In genomic region chr14:100428727-100429126, GRCh38 we compare ENCODE assay signal across 16 cellular contexts. TPM values are rescaled to one million over a fixed set of nuclear protein-coding genes. Genes with fewer than 3 reads are reported as not detected.
DNase-seq lines count a peak whose midpoint lies in the region; ATAC-seq and TF ChIP-seq lines count a peak whose summit lies in the region.
"Had no signal": no experiment of that assay in that cellular context is flagged by ENCODE, and none has a peak within 500 bp of the region (broad histone marks: within the 10 kb centered on the region; RNA-seq: fewer than 3 reads in every experiment).

No MANE protein-coding gene starts in this region.

- no peak overlapping the region for H3K4me3 ChIP-seq in retinal pigment epithelial cell (ENCODE audit: low read length)
- H3K4me3 ChIP-seq in effector memory CD4-positive, alpha-beta T cell (ENCODE audit: insufficient read depth, low read depth, low read length, poor library complexity, severe bottlenecking): no peak overlapping the region
- H3K4me3 ChIP-seq: left ventricle myocardium inferior, neural progenitor cell had no signal

- peak in 1 of 2 donors; percentile 34 for DNase-seq in activated T-cell treated with anti-CD3 and anti-CD28 coated beads, Interleukin-2, amount 50 U/mL, for 72 hours
- DNase-seq in activated T-cell treated with anti-CD3 and anti-CD28 coated beads, Interleukin-2, amount 50 U/mL, for 4 hours: no peak
- DNase-seq in MV-4-11 (lab: John Stamatoyannopoulos, UW) (peak; percentile 71), chondrocyte (ENCODE audit: low spot score) (no peak), retinal pigment epithelial cell (ENCODE audit: low read depth) (peak; percentile 78), RWPE1 (ENCODE audit: low spot score) (no peak), foreskin melanocyte (no peak)
- no peak for DNase-seq in effector memory CD4-positive, alpha-beta T cell
- DNase-seq: activated naive CD4-positive, alpha-beta T cell treated with anti-CD3 and anti-CD28 coated beads, Interleukin-2, amount 50 U/mL, for 16 hours; left ventricle myocardium inferior; PC-3; stimulated activated CD4-positive, alpha-beta T cell treated with anti-CD3 and anti-CD28 coated beads, Interleukin-12 subunit alpha, Interleukin-12 subunit beta, amount 100 ng/mL, for 4 hours had no signal

- H3K27ac ChIP-seq in RWPE1: no peak overlapping the region
- no peak overlapping the region for H3K27ac ChIP-seq in effector memory CD4-positive, alpha-beta T cell (ENCODE audit: insufficient read depth, low read length, poor library complexity, severe bottlenecking)
- H3K27ac ChIP-seq: left ventricle myocardium inferior, neural progenitor cell had no signal

- H3K36me3 Mint-ChIP-seq in activated T-cell treated with anti-CD3 and anti-CD28 coated beads, Interleukin-2, amount 50 U/mL, for 72 hours (ENCODE audit: insufficient read depth in 2 of 2): no peaks in the 10 kb centered on the region
- peaks cover 2% of the 10 kb centered on the region for H3K36me3 Mint-ChIP-seq in activated T-cell treated with anti-CD3 and anti-CD28 coated beads, Interleukin-2, amount 50 U/mL, for 4 hours (ENCODE audit: insufficient read depth)
- H3K36me3 Mint-ChIP-seq in chondrocyte (ENCODE audit: low read depth): peaks cover 2% of the 10 kb centered on the region
- H3K36me3 Mint-ChIP-seq: neural progenitor cell had no signal

- ATAC-seq in activated T-cell treated with anti-CD3 and anti-CD28 coated beads, Interleukin-2, amount 50 U/mL, for 72 hours (replicated peaks in 1 of 2): peak; percentile 40 to 92
- no peak for ATAC-seq in activated T-cell treated with anti-CD3 and anti-CD28 coated beads, Interleukin-2, amount 50 U/mL, for 4 hours
- ATAC-seq: PC-3 had no signal

- no peak overlapping the region for H3K4me3 Mint-ChIP-seq in activated T-cell treated with anti-CD3 and anti-CD28 coated beads, Interleukin-2, amount 50 U/mL, for 72 hours
- no peak overlapping the region for H3K4me3 Mint-ChIP-seq in activated T-cell treated with anti-CD3 and anti-CD28 coated beads, Interleukin-2, amount 50 U/mL, for 4 hours
- no peak overlapping the region for H3K4me3 Mint-ChIP-seq in chondrocyte (ENCODE audit: unreplicated experiment)
- H3K4me3 Mint-ChIP-seq: dendritic cell treated with granulocyte-macrophage colony-stimulating factor and Interleukin-4, amounts not matched to agents 40 ng/mL and 50 ng/mL, for 4 days; IgD-negative memory B cell; neural progenitor cell; type B pancreatic cell had no signal

- TF ChIP-seq CTCF in chondrocyte (IDR thresholded peaks at IDR 0.05) (no peak), retinal pigment epithelial cell (conservative IDR thresholded peaks at IDR 0.05; ENCODE audit: low read depth, low read length) (no peak), RWPE1 (conservative IDR thresholded peaks at IDR 0.05; ENCODE audit: low read depth) (no peak)

- POLR2A ChIA-PET in RWPE1 (lab: Yijun Ruan, JAX; ENCODE audit: low non-redundant PET): no interaction called here

- H3K9me3 ChIP-seq in effector memory CD4-positive, alpha-beta T cell (ENCODE audit: control insufficient read depth, low read length): no peaks in the 10 kb centered on the region
- H3K9me3 ChIP-seq: left ventricle myocardium inferior had no signal

- H3K27ac Mint-ChIP-seq in activated T-cell treated with anti-CD3 and anti-CD28 coated beads, Interleukin-2, amount 50 U/mL, for 72 hours: peak overlapping the region; percentile 66
- H3K27ac Mint-ChIP-seq in chondrocyte (ENCODE audit: unreplicated experiment): peak overlapping the region; percentile 86
- H3K27ac Mint-ChIP-seq: dendritic cell treated with granulocyte-macrophage colony-stimulating factor and Interleukin-4, amounts not matched to agents 40 ng/mL and 50 ng/mL, for 4 days; IgD-negative memory B cell; neural progenitor cell; type B pancreatic cell had no signal

- no peaks in the 10 kb centered on the region for H3K9me3 Mint-ChIP-seq in activated T-cell treated with anti-CD3 and anti-CD28 coated beads, Interleukin-2, amount 50 U/mL, for 72 hours
- no peaks in the 10 kb centered on the region for H3K9me3 Mint-ChIP-seq in activated T-cell treated with anti-CD3 and anti-CD28 coated beads, Interleukin-2, amount 50 U/mL, for 4 hours
- no peaks in the 10 kb centered on the region for H3K9me3 Mint-ChIP-seq in chondrocyte (ENCODE audit: low read depth)
- H3K9me3 Mint-ChIP-seq: dendritic cell treated with granulocyte-macrophage colony-stimulating factor and Interleukin-4, amounts not matched to agents 40 ng/mL and 50 ng/mL, for 4 days; neural progenitor cell; type B pancreatic cell had no signal

- no peaks in the 10 kb centered on the region for H3K4me1 ChIP-seq in effector memory CD4-positive, alpha-beta T cell (ENCODE audit: control insufficient read depth, insufficient read depth, low read length, poor library complexity, severe bottlenecking)

- no peaks in the 10 kb centered on the region for H3K36me3 ChIP-seq in effector memory CD4-positive, alpha-beta T cell (ENCODE audit: control insufficient read depth, insufficient read depth, low read length)
- H3K36me3 ChIP-seq: left ventricle myocardium inferior, neural progenitor cell had no signal

- CTCF ChIA-PET in RWPE1 (lab: Yijun Ruan, JAX): interaction anchor here (1.0 kb wide), 1 partner anchor 12 kb away, joined by 3 read pairs; no protein-coding TSS in a partner anchor

- H3K4me1 Mint-ChIP-seq in activated T-cell treated with anti-CD3 and anti-CD28 coated beads, Interleukin-2, amount 50 U/mL, for 72 hours (ENCODE audit: low read depth): peaks cover 7% of the 10 kb centered on the region
- H3K4me1 Mint-ChIP-seq in activated T-cell treated with anti-CD3 and anti-CD28 coated beads, Interleukin-2, amount 50 U/mL, for 4 hours (ENCODE audit: low read depth): peaks cover 8% of the 10 kb centered on the region
- peaks cover 31% of the 10 kb centered on the region for H3K4me1 Mint-ChIP-seq in chondrocyte (ENCODE audit: low read depth)

- H3K27me3 ChIP-seq in effector memory CD4-positive, alpha-beta T cell (replicated peaks; ENCODE audit: control insufficient read depth, insufficient read depth, low read length, poor library complexity, severe bottlenecking): no peaks in the 10 kb centered on the region
- H3K27me3 ChIP-seq: neural progenitor cell had no signal

- no peaks in the 10 kb centered on the region for H3K27me3 Mint-ChIP-seq in activated T-cell treated with anti-CD3 and anti-CD28 coated beads, Interleukin-2, amount 50 U/mL, for 72 hours (ENCODE audit: low read depth)
- H3K27me3 Mint-ChIP-seq in activated T-cell treated with anti-CD3 and anti-CD28 coated beads, Interleukin-2, amount 50 U/mL, for 4 hours (ENCODE audit: low read depth): no peaks in the 10 kb centered on the region
- H3K27me3 Mint-ChIP-seq in chondrocyte (ENCODE audit: low read depth): no peaks in the 10 kb centered on the region
- H3K27me3 Mint-ChIP-seq: dendritic cell treated with granulocyte-macrophage colony-stimulating factor and Interleukin-4, amounts not matched to agents 40 ng/mL and 50 ng/mL, for 4 days; IgD-negative memory B cell; type B pancreatic cell had no signal

RNA-seq across cellular contexts. Expression of gene WDR25, which starts 52.4 kb away (rescaled TPM):
- 10 to 100 TPM; 12.5 to 13.6 TPM for total RNA-seq in activated T-cell treated with anti-CD3 and anti-CD28 coated beads, Interleukin-2, amount 50 U/mL, for 72 hours
- 10 to 100 TPM in 2 of 3 donors, 1 to 10 TPM in 1; 9.2 to 11.7 (median 10.1) TPM for total RNA-seq in activated T-cell treated with anti-CD3 and anti-CD28 coated beads, Interleukin-2, amount 50 U/mL, for 4 hours
- total RNA-seq in chondrocyte: 11.4 to 15.7 TPM (median 14.5 TPM) in 3 replicates

Comparison
In these comparisons a context has a peak if more than half of its experiments do, and no peak if none do; other contexts are left out.
1. ATAC-seq: peak in activated T-cell treated with anti-CD3 and anti-CD28 coated beads, Interleukin-2, amount 50 U/mL, for 72 hours (2 of 2); none in activated T-cell treated with anti-CD3 and anti-CD28 coated beads, Interleukin-2, amount 50 U/mL, for 4 hours (0 of 2).
2. DNase-seq: peak in MV-4-11 (single experiment) and retinal pigment epithelial cell (single experiment); none in activated T-cell treated with anti-CD3 and anti-CD28 coated beads, Interleukin-2, amount 50 U/mL, for 4 hours (single experiment), chondrocyte (single experiment), RWPE1 (single experiment), effector memory CD4-positive, alpha-beta T cell (0 of 3) and foreskin melanocyte (single experiment).